21 cellular contexts compared by ENCODE assay signal in the genomic region with DNA sequence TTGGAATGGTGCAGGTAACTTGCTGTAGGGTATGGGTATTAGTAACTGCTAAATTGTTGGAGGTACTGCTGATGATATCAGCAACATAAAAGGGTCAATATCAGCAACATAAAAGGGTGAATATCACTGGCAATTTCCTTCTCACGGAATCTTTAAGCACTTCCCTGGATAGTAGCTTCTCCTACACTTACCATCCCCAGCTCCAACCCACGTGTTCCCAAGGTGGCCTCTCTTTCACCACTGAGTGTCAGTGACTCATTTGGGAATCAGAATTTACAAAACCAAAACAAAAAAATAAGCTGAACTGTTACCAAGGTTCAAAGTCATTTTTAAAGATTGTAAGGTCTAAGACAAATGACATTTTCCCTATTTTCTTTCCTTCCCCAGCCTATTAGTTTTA.
DNase-seq lines count a peak whose midpoint lies in the region; ATAC-seq and TF ChIP-seq lines count a peak whose summit lies in the region.
"Had no signal": no experiment of that assay in that cellular context is flagged by ENCODE, and none has a peak within 500 bp of the region (broad histone marks: within the 10 kb centered on the region; RNA-seq: fewer than 3 reads in every experiment).

No MANE protein-coding gene starts in this region.

- H3K36me3 ChIP-seq in PC-3 (ENCODE audit: low read depth, low read length), result no peaks in the 10 kb centered on the region

- TF ChIP-seq CTCF in PC-3 (conservative IDR thresholded peaks at IDR 0.05; ENCODE audit: low read depth, low read length) (no peak), fibroblast of mammary gland (conservative IDR thresholded peaks at IDR 0.05; ENCODE audit: control insufficient read depth, insufficient read depth, low read depth, low read length) (no peak)

- peaks cover 59% of the 10 kb centered on the region for H3K27me3 ChIP-seq in PC-3 (ENCODE audit: low read length)

- H3K9me3 ChIP-seq in PC-3 (ENCODE audit: low read length), result no peaks in the 10 kb centered on the region
- H3K9me3 ChIP-seq: SK-N-SH had no signal

- no peak overlapping the region for H2AFZ ChIP-seq in PC-3 (ENCODE audit: low read length)

- no peaks in the 10 kb centered on the region for H3F3A ChIP-seq in PC-3 (ENCODE audit: low read length, unreplicated experiment)

- H3K9ac ChIP-seq in PC-3 (ENCODE audit: low read length), result no peak overlapping the region
- H3K9ac ChIP-seq: SK-N-SH had no signal

- POLR2A ChIA-PET in PC-3 (lab: Charles Lee; ENCODE audit: unreplicated experiment), result interaction anchor here (0.6 kb wide), 1 partner anchor 87 kb away, joined by 3 read pairs; no protein-coding TSS in a partner anchor

- H3K27ac ChIP-seq in PC-3 (ENCODE audit: low read length), result no peak overlapping the region

- no peaks in the 10 kb centered on the region for H4K20me1 ChIP-seq in PC-3 (ENCODE audit: low read length)

- intact Hi-C loops in PC-3 (cut with micrococcal nuclease), result no loop called here

- ATAC-seq in PC-3 (no peak), GM19328 (IDR thresholded peaks at IDR 0.05; ENCODE audit: unreplicated experiment) (no peak)
- ATAC-seq: HepG2 had no signal

- no peaks in the 10 kb centered on the region for H3K4me1 ChIP-seq in PC-3 (ENCODE audit: insufficient read depth, low read length)

- H3K79me2 ChIP-seq in PC-3 (ENCODE audit: low read length), result no peaks in the 10 kb centered on the region

- no peak overlapping the region for H3K4me2 ChIP-seq in PC-3 (ENCODE audit: low read length)
- H3K4me2 ChIP-seq: SK-N-SH had no signal

- H3K4me3 ChIP-seq in PC-3 (ENCODE audit: low read length) (no peak overlapping the region), fibroblast of mammary gland (ENCODE audit: control insufficient read depth, low read depth, low read length) (no peak overlapping the region)

- DNase-seq in H4 (ENCODE audit: low spot score) (peak; percentile 22), PC-3 (peak; percentile 14), fibroblast of mammary gland (ENCODE audit: low read depth) (peak; percentile 6), DMS114 treated with DMSO at 0.1 percent for 48 hours (lab: John Stamatoyannopoulos, UW; ENCODE audit: unreplicated experiment) (no peak), hypothalamus (lab: John Stamatoyannopoulos, UW) (no peak), SHP77 (lab: John Stamatoyannopoulos, UW) (no peak)
- DNase-seq: ACHN, C1 segment of cervical spinal cord, DND-41, GDM1, GOT3, KG1, MM.1S, NCI-H1105, NCI-H2081, NCI-H774, OCI-M1, SHP77 treated with DMSO at 0.1 percent for 48 hours, SK-N-SH had no signal

- CTCF ChIA-PET in PC-3 (lab: Charles Lee), result no interaction called here

- BruUV-seq in PC-3 (replicated peaks; lab: Mats Ljungman, UMichigan), result no TSS peak

- no peaks in the 10 kb centered on the region for H3K9me2 ChIP-seq in PC-3 (replicated peaks; ENCODE audit: low read length)
- H3K9me2 ChIP-seq: SK-N-SH had no signal

Comparison
In these comparisons a context has a peak if more than half of its experiments do, and no peak if none do; other contexts are left out.
1. DNase-seq: peak in H4 (single experiment), PC-3 (single experiment) and fibroblast of mammary gland (single experiment); none in DMS114 treated with DMSO at 0.1 percent for 48 hours (single experiment), hypothalamus (0 of 51) and SHP77 (0 of 2).